ENCODE assay signal across 15 cellular contexts in genomic region chr4:20512980-20513379, GRCh38.
DNase-seq lines count a peak whose midpoint lies in the region; ATAC-seq, FAIRE-seq and TF ChIP-seq lines count a peak whose summit lies in the region.
"Had no signal": no experiment of that assay in that cellular context is flagged by ENCODE, and none has a peak within 500 bp of the region (broad histone marks: within the 10 kb centered on the region; RNA-seq: fewer than 3 reads in every experiment).

No MANE protein-coding gene starts in this region.

- H3K27me3 ChIP-seq in cardiac muscle cell (no peaks in the 10 kb centered on the region), right cardiac atrium (ENCODE audit: control insufficient read depth, insufficient read depth) (no peaks in the 10 kb centered on the region)

- intact Hi-C loops in right cardiac atrium (cut with DNase I), result no loop called here

- peaks cover 3% of the 10 kb centered on the region for H3K27me3 Mint-ChIP-seq in activated T-helper 17 cell treated with anti-CD3 and anti-CD28 coated beads, Interleukin-2, amount 50 U/mL, for 72 hours

- 35% methylated on average over 5 of the region's 5 CpGs for WGBS in right cardiac atrium

- no peaks in the 10 kb centered on the region for H3K9me3 Mint-ChIP-seq in activated T-helper 17 cell treated with anti-CD3 and anti-CD28 coated beads, Interleukin-2, amount 50 U/mL, for 72 hours
- H3K9me3 Mint-ChIP-seq: CD8-positive, alpha-beta T cell had no signal

- peak; percentile 42 for FAIRE-seq in frontal cortex (lab: Jason Lieb, UNC)
- FAIRE-seq: D721Med, H1 had no signal

- no peak for ATAC-seq in right cardiac atrium
- ATAC-seq in HG03175 (IDR thresholded peaks at IDR 0.05; ENCODE audit: unreplicated experiment), result no peak
- no peak for ATAC-seq in activated T-helper 17 cell treated with anti-CD3 and anti-CD28 coated beads, Interleukin-2, amount 50 U/mL, for 72 hours (replicated peaks)
- ATAC-seq: CD8-positive, alpha-beta T cell had no signal

- DNase-seq in DMS53 (lab: John Stamatoyannopoulos, UW) (peak; percentile 29), DMS53 treated with DMSO at 0.1 percent for 48 hours (lab: John Stamatoyannopoulos, UW; ENCODE audit: unreplicated experiment) (no peak), cardiac muscle cell (ENCODE audit: low read depth in 1 of 2, low spot score in 1 of 2) (no peak), right cardiac atrium (no peak), frontal cortex (ENCODE audit: low spot score in 2 of 2) (no peak)
- DNase-seq: CD8-positive, alpha-beta T cell; GF-D8 had no signal

- peaks cover 27% of the 10 kb centered on the region for H3K4me1 ChIP-seq in cardiac muscle cell (ENCODE audit: low read depth)
- no peaks in the 10 kb centered on the region for H3K4me1 ChIP-seq in right cardiac atrium (ENCODE audit: control insufficient read depth, insufficient read depth, low read length)
- H3K4me1 ChIP-seq: HAP-1 had no signal

- H3K4me3 ChIP-seq in cardiac muscle cell (no peak overlapping the region), right cardiac atrium (ENCODE audit: low read length) (no peak overlapping the region)
- H3K4me3 ChIP-seq: HAP-1 had no signal

- no peaks in the 10 kb centered on the region for H3K4me1 Mint-ChIP-seq in activated T-helper 17 cell treated with anti-CD3 and anti-CD28 coated beads, Interleukin-2, amount 50 U/mL, for 72 hours
- H3K4me1 Mint-ChIP-seq: CD14-positive monocyte had no signal

- no peaks in the 10 kb centered on the region for H3K36me3 Mint-ChIP-seq in activated T-helper 17 cell treated with anti-CD3 and anti-CD28 coated beads, Interleukin-2, amount 50 U/mL, for 72 hours (ENCODE audit: low read depth)
- H3K36me3 Mint-ChIP-seq: CD14-positive monocyte; CD8-positive, alpha-beta T cell had no signal

- H3K9me3 ChIP-seq in cardiac muscle cell (ENCODE audit: low read depth) (no peaks in the 10 kb centered on the region), right cardiac atrium (ENCODE audit: control insufficient read depth, low read length) (no peaks in the 10 kb centered on the region)
- H3K9me3 ChIP-seq: HAP-1 had no signal

- H3K27ac ChIP-seq in cardiac muscle cell (peak overlapping the region; percentile 37), right cardiac atrium (ENCODE audit: low read length) (no peak overlapping the region)
- H3K27ac ChIP-seq: 22Rv1, HL-60 had no signal

- no peak overlapping the region for H3K27ac Mint-ChIP-seq in activated T-helper 17 cell treated with anti-CD3 and anti-CD28 coated beads, Interleukin-2, amount 50 U/mL, for 72 hours
- H3K27ac Mint-ChIP-seq: CD14-positive monocyte; CD8-positive, alpha-beta T cell had no signal

- no peak for TF ChIP-seq CTCF in cardiac muscle cell (IDR thresholded peaks at IDR 0.05; ENCODE audit: low read depth, low read length)

- H3K4me3 Mint-ChIP-seq in activated T-helper 17 cell treated with anti-CD3 and anti-CD28 coated beads, Interleukin-2, amount 50 U/mL, for 72 hours, result no peak overlapping the region
- H3K4me3 Mint-ChIP-seq: CD14-positive monocyte; CD8-positive, alpha-beta T cell had no signal

- peaks cover 7% of the 10 kb centered on the region for H3K36me3 ChIP-seq in cardiac muscle cell
- H3K36me3 ChIP-seq: HAP-1 had no signal
